In genomic region chr2:173982918-173983317, GRCh38 we compare ENCODE assay signal across 10 cellular contexts. TPM values are rescaled to one million over a fixed set of nuclear protein-coding genes. Genes with fewer than 3 reads are reported as not detected.
A peak's percentile ranks its signal among the peaks of the same experiment; 100 is the strongest.
DNase-seq lines count a peak whose midpoint lies in the region; ATAC-seq and TF ChIP-seq lines count a peak whose summit lies in the region.
"Had no signal": no experiment of that assay in that cellular context is flagged by ENCODE, and none has a peak within 500 bp of the region (broad histone marks: within the 10 kb centered on the region; RNA-seq: fewer than 3 reads in every experiment).

No MANE protein-coding gene starts in this region.

- peaks cover 6 to 23% (median 11%) of the 10 kb centered on the region in 10 experiments; a peak in 19 of 20 replicates for H3K4me1 ChIP-seq in BLaER1 treated with 17β-estradiol and CSF1 and Interleukin-3, amounts not matched to agents 10 nM and 100 nM

- peaks cover 35% of the 10 kb centered on the region for H3K4me1 Mint-ChIP-seq in mesothelial cell of epicardium
- H3K4me1 Mint-ChIP-seq: CD8-positive, alpha-beta memory T cell had no signal

- ATAC-seq in HG03342 (IDR thresholded peaks at IDR 0.05; ENCODE audit: unreplicated experiment) (no peak), GM18867 (IDR thresholded peaks at IDR 0.05; ENCODE audit: unreplicated experiment) (no peak)
- ATAC-seq: effector memory CD8-positive, alpha-beta T cell had no signal

- no peaks in the 10 kb centered on the region for H4K20me1 ChIP-seq in BLaER1 treated with 17β-estradiol and CSF1 and Interleukin-3, amounts not matched to agents 10 nM and 100 nM

- no peak overlapping the region for H3K27ac ChIP-seq in BLaER1 treated with 17β-estradiol and CSF1 and Interleukin-3, amounts not matched to agents 10 nM and 100 nM

- no peaks in the 10 kb centered on the region for H3K9me3 ChIP-seq in BLaER1 treated with 17β-estradiol and CSF1 and Interleukin-3, amounts not matched to agents 10 nM and 100 nM (replicated peaks in 1 of 11)

- H3K4me3 ChIP-seq in BLaER1 treated with 17β-estradiol and CSF1 and Interleukin-3, amounts not matched to agents 10 nM and 100 nM, result no peak overlapping the region

- no peaks in the 10 kb centered on the region for H3K27me3 Mint-ChIP-seq in mesothelial cell of epicardium (ENCODE audit: low read depth)

- H3K9me3 Mint-ChIP-seq in mesothelial cell of epicardium, result peaks cover 4% of the 10 kb centered on the region
- H3K9me3 Mint-ChIP-seq: CD8-positive, alpha-beta memory T cell; effector memory CD8-positive, alpha-beta T cell had no signal

- H3K36me3 Mint-ChIP-seq in mesothelial cell of epicardium, result no peaks in the 10 kb centered on the region
- H3K36me3 Mint-ChIP-seq: CD8-positive, alpha-beta memory T cell had no signal

- no peak for TF ChIP-seq CTCF in mesothelial cell of epicardium (IDR thresholded peaks at IDR 0.05; ENCODE audit: unreplicated experiment)

- H3K27me3 ChIP-seq in BLaER1 treated with 17β-estradiol and CSF1 and Interleukin-3, amounts not matched to agents 10 nM and 100 nM, result no peaks in the 10 kb centered on the region

- H3K27ac Mint-ChIP-seq in mesothelial cell of epicardium, result peak overlapping the region; percentile 84
- H3K27ac Mint-ChIP-seq: CD8-positive, alpha-beta memory T cell; effector memory CD8-positive, alpha-beta T cell had no signal

- peak overlapping the region in 7 of 11 experiments; percentile 25 to 57 (median 47); a peak in 13 of 22 replicates for H3K4me2 ChIP-seq in BLaER1 treated with 17β-estradiol and CSF1 and Interleukin-3, amounts not matched to agents 10 nM and 100 nM

- no peaks in the 10 kb centered on the region for H3K36me3 ChIP-seq in BLaER1 treated with 17β-estradiol and CSF1 and Interleukin-3, amounts not matched to agents 10 nM and 100 nM

- H3K4me3 Mint-ChIP-seq in mesothelial cell of epicardium, result no peak overlapping the region
- H3K4me3 Mint-ChIP-seq: CD8-positive, alpha-beta memory T cell; effector memory CD8-positive, alpha-beta T cell had no signal

- H3K9ac ChIP-seq in BLaER1 treated with 17β-estradiol and CSF1 and Interleukin-3, amounts not matched to agents 10 nM and 100 nM, result no peak overlapping the region

- DNase-seq in NCI-H2171 (lab: John Stamatoyannopoulos, UW) (peak; percentile 82), cerebellum (ENCODE audit: low spot score) (peak; percentile 76), mesothelial cell of epicardium (ENCODE audit: low spot score in 2 of 2, unreplicated experiment in 2 of 2) (no peak), germinal center (ENCODE audit: low spot score) (no peak), GM19240 (ENCODE audit: insufficient read length, low spot score) (no peak)
- DNase-seq: CD8-positive, alpha-beta memory T cell; effector memory CD8-positive, alpha-beta T cell had no signal

RNA-seq across cellular contexts. Expression of gene SP3, which starts 17.7 kb away (rescaled TPM):
- total RNA-seq in cerebellum, result 137 TPM
- total RNA-seq in mesothelial cell of epicardium, result 106 to 113 TPM (median 110 TPM) in 3 replicates

Comparison
In these comparisons a context has a peak if more than half of its experiments do, and no peak if none do; other contexts are left out.
1. DNase-seq: peak in NCI-H2171 (single experiment) and cerebellum (single experiment); none in mesothelial cell of epicardium (0 of 2), germinal center (single experiment) and GM19240 (single experiment).